10 cellular contexts compared by ENCODE assay signal in genomic region chr11:65651339-65651588, GRCh38. TPM values are rescaled to one million over a fixed set of nuclear protein-coding genes. Genes with fewer than 3 reads are reported as not detected.
A peak's percentile ranks its signal among the peaks of the same experiment; 100 is the strongest.
DNase-seq lines count a peak whose midpoint lies in the region; ATAC-seq and TF ChIP-seq lines count a peak whose summit lies in the region.
"Had no signal": no experiment of that assay in that cellular context is flagged by ENCODE, and none has a peak within 500 bp of the region (broad histone marks: within the 10 kb centered on the region; RNA-seq: fewer than 3 reads in every experiment).

No MANE protein-coding gene starts in this region.

- H3K4me1 ChIP-seq in left ventricle myocardium inferior: peaks cover 77% of the 10 kb centered on the region
- H3K4me1 ChIP-seq in vagina: peaks cover 50% of the 10 kb centered on the region

- ATAC-seq in Right ventricle myocardium superior (ENCODE audit: poor library complexity): no peak
- no peak for ATAC-seq in central memory CD8-positive, alpha-beta T cell (replicated peaks; ENCODE audit: extremely low read depth, poor library complexity, severe bottlenecking)
- no peak for ATAC-seq in natural killer cell treated with Interleukin-12 subunit alpha and Interleukin-12 subunit beta and Interleukin-15 and Interleukin-18, amount 100 ng/mL, for 72 hours

- H3K27ac Mint-ChIP-seq in central memory CD8-positive, alpha-beta T cell (ENCODE audit: low read depth): peak overlapping the region; percentile 94
- peak overlapping the region; percentile 84 to 89 for H3K27ac Mint-ChIP-seq in natural killer cell treated with Interleukin-12 subunit alpha and Interleukin-12 subunit beta and Interleukin-15 and Interleukin-18, amount 100 ng/mL, for 72 hours

- intact Hi-C loops in left ventricle myocardium inferior (cut with micrococcal nuclease): no loop called here
- intact Hi-C loops in Right ventricle myocardium superior (cut with DNase I): no loop called here
- intact Hi-C loops in vagina (cut with DNase I): no loop called here

- H3K27me3 ChIP-seq in left ventricle myocardium inferior (ENCODE audit: low read depth): peaks cover 9% of the 10 kb centered on the region
- H3K27me3 ChIP-seq in vagina: no peaks in the 10 kb centered on the region

- H3K36me3 ChIP-seq in left ventricle myocardium inferior: peaks cover 73% of the 10 kb centered on the region
- peaks cover 0 to 31% of the 10 kb centered on the region in 2 donors for H3K36me3 ChIP-seq in vagina

- H3K27ac ChIP-seq in left ventricle myocardium inferior (replicated peaks): peak overlapping the region; percentile 99
- peak overlapping the region; percentile 97 for H3K27ac ChIP-seq in vagina

- peaks cover 88% of the 10 kb centered on the region for H3K36me3 Mint-ChIP-seq in central memory CD8-positive, alpha-beta T cell (ENCODE audit: insufficient read depth)
- peaks cover 2% of the 10 kb centered on the region for H3K36me3 Mint-ChIP-seq in natural killer cell treated with Interleukin-12 subunit alpha and Interleukin-12 subunit beta and Interleukin-15 and Interleukin-18, amount 100 ng/mL, for 72 hours

- TF ChIP-seq CTCF in left ventricle myocardium inferior (IDR thresholded peaks at IDR 0.05; ENCODE audit: borderline replicate concordance) (no peak), vagina (IDR thresholded peaks at IDR 0.05) (no peak)

- peaks cover 41% of the 10 kb centered on the region for H3K4me1 Mint-ChIP-seq in central memory CD8-positive, alpha-beta T cell
- peaks cover 34 to 44% of the 10 kb centered on the region in 2 donors for H3K4me1 Mint-ChIP-seq in natural killer cell treated with Interleukin-12 subunit alpha and Interleukin-12 subunit beta and Interleukin-15 and Interleukin-18, amount 100 ng/mL, for 72 hours (ENCODE audit: low read depth in 2 of 2)

- TF ChIP-seq POLR2A in vagina (IDR thresholded peaks at IDR 0.05): no peak

- peak overlapping the region; percentile 74 for H3K4me3 Mint-ChIP-seq in central memory CD8-positive, alpha-beta T cell
- peak overlapping the region; percentile 84 for H3K4me3 Mint-ChIP-seq in natural killer cell treated with Interleukin-12 subunit alpha and Interleukin-12 subunit beta and Interleukin-15 and Interleukin-18, amount 100 ng/mL, for 72 hours

- no peaks in the 10 kb centered on the region for H3K27me3 Mint-ChIP-seq in central memory CD8-positive, alpha-beta T cell
- no peaks in the 10 kb centered on the region for H3K27me3 Mint-ChIP-seq in natural killer cell treated with Interleukin-12 subunit alpha and Interleukin-12 subunit beta and Interleukin-15 and Interleukin-18, amount 100 ng/mL, for 72 hours

- H3K9me3 Mint-ChIP-seq in central memory CD8-positive, alpha-beta T cell: no peaks in the 10 kb centered on the region
- H3K9me3 Mint-ChIP-seq in natural killer cell treated with Interleukin-12 subunit alpha and Interleukin-12 subunit beta and Interleukin-15 and Interleukin-18, amount 100 ng/mL, for 72 hours: no peaks in the 10 kb centered on the region

- H3K9me3 ChIP-seq in left ventricle myocardium inferior (replicated peaks): no peaks in the 10 kb centered on the region
- H3K9me3 ChIP-seq in vagina: no peaks in the 10 kb centered on the region

- peak overlapping the region; percentile 71 for H3K4me3 ChIP-seq in left ventricle myocardium inferior
- no peak overlapping the region for H3K4me3 ChIP-seq in vagina

- no peak for DNase-seq in left ventricle myocardium inferior
- DNase-seq in Right ventricle myocardium superior: no peak
- no peak for DNase-seq in central memory CD8-positive, alpha-beta T cell (ENCODE audit: low spot score in 2 of 2)
- no peak for DNase-seq in natural killer cell treated with Interleukin-12 subunit alpha and Interleukin-12 subunit beta and Interleukin-15 and Interleukin-18, amount 100 ng/mL, for 72 hours (ENCODE audit: low spot score)
- no peak for DNase-seq in vagina (ENCODE audit: extremely low spot score in 2 of 2)
- no peak for DNase-seq in activated gamma-delta T cell treated with Interleukin-2 at 50 U/mL for 16 hours
- no peak for DNase-seq in NCI-H1930 (lab: John Stamatoyannopoulos, UW)
- no peak for DNase-seq in NCI-H146 treated with DMSO at 0.1 percent for 48 hours (lab: John Stamatoyannopoulos, UW; ENCODE audit: unreplicated experiment)
- DNase-seq: COR-L47, NCI-H524 had no signal

RNA-seq across cellular contexts. Expression of gene RELA, which starts 11.5 kb away (rescaled TPM):
- 33.8 TPM for total RNA-seq in left ventricle myocardium inferior
- total RNA-seq in Right ventricle myocardium superior: 31.0 TPM
- total RNA-seq in natural killer cell treated with Interleukin-12 subunit alpha and Interleukin-12 subunit beta and Interleukin-15 and Interleukin-18, amount 100 ng/mL, for 72 hours: 10 to 100 TPM; 85.2 to 96.4 TPM
- total RNA-seq in vagina: 59.2 TPM

RNA-seq across cellular contexts. Expression of gene SIPA1, which starts 13.4 kb away (rescaled TPM):
- total RNA-seq in left ventricle myocardium inferior (21.0 TPM), Right ventricle myocardium superior (22.5 TPM), vagina (63.3 TPM)
- total RNA-seq in natural killer cell treated with Interleukin-12 subunit alpha and Interleukin-12 subunit beta and Interleukin-15 and Interleukin-18, amount 100 ng/mL, for 72 hours: 100 to 1,000 TPM; 139 to 140 TPM

RNA-seq across cellular contexts. Expression of gene PCNX3, which starts 35.7 kb away (rescaled TPM):
- total RNA-seq in left ventricle myocardium inferior (11.9 TPM), Right ventricle myocardium superior (9.3 TPM), vagina (24.8 TPM)
- total RNA-seq in natural killer cell treated with Interleukin-12 subunit alpha and Interleukin-12 subunit beta and Interleukin-15 and Interleukin-18, amount 100 ng/mL, for 72 hours: 10 to 100 TPM; 65.1 to 96.9 TPM

RNA-seq across cellular contexts. Expression of gene MAP3K11, which starts 37.2 kb away (rescaled TPM):
- 32.4 TPM for total RNA-seq in left ventricle myocardium inferior
- 38.5 TPM for total RNA-seq in Right ventricle myocardium superior
- total RNA-seq in natural killer cell treated with Interleukin-12 subunit alpha and Interleukin-12 subunit beta and Interleukin-15 and Interleukin-18, amount 100 ng/mL, for 72 hours: 10 to 100 TPM; 81.1 to 83.3 TPM
- total RNA-seq in vagina: 38.1 TPM

RNA-seq across cellular contexts. Expression of gene KCNK7, which starts 55.7 kb away (rescaled TPM):
- 0.85 TPM for total RNA-seq in left ventricle myocardium inferior
- 0.81 TPM for total RNA-seq in Right ventricle myocardium superior
- total RNA-seq in natural killer cell treated with Interleukin-12 subunit alpha and Interleukin-12 subunit beta and Interleukin-15 and Interleukin-18, amount 100 ng/mL, for 72 hours: 1 to 10 TPM; 2.3 to 2.8 TPM
- total RNA-seq in vagina: 12.0 TPM
